Comparison of ENCODE assay signal across 8 cellular contexts in the genomic region with DNA sequence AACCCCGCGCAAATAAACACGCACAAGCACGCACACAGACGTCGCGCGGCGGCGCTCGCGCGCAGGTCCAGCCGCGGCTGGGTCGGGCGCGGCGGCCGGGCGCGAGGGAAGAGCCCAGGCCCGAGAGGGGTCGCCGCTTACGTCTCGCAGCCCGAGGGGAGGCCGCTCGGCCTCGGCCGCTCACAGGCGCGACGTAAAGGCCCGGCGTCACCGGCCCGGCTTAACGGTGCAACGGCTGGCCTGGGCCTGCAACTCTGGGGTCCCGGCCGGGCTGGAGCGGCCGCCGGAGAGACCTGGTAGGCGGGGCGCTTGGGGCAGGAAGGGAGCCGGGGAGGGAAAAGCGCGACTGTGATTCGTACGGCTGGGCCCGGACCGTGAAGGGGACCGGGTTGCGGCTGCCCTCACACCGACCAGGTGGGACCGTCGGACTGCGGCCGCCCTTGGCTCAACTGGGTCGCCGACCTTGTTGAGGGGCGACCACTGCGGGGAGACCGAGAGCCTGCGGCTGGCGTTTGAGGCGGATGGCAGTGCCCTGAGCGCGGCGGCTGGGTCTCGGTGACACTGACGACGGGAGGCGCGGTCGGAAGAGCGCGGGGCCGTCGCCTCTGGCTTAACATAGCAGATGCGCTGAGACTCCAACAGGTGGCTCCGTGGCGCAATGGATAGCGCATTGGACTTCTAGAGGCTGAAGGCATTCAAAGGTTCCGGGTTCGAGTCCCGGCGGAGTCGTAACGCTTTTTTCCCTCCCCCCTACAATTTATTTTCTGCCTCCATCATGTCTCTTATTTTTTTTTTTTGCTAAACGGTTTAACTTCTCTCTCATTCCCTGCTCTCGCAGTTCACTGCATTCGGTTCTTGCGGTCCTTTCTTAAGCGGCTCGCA. TPM values are rescaled to one million over a fixed set of nuclear protein-coding genes. Genes with fewer than 3 reads are reported as not detected.
DNase-seq lines count a peak whose midpoint lies in the region; ATAC-seq and TF ChIP-seq lines count a peak whose summit lies in the region.

No MANE protein-coding gene starts in this region.

- peak overlapping the region; percentile 84 for H3K4me2 ChIP-seq in OCI-LY7 (ENCODE audit: low read length)

- no peaks in the 10 kb centered on the region for H4K20me1 ChIP-seq in OCI-LY7 (ENCODE audit: insufficient read depth, low read length)

- H3K27me3 ChIP-seq in esophagus (ENCODE audit: control insufficient read depth in 1 of 2, insufficient read depth in 2 of 2, low read length in 2 of 2) (no peaks in the 10 kb centered on the region), mucosa of stomach (ENCODE audit: control insufficient read depth, insufficient read depth, low read length) (no peaks in the 10 kb centered on the region)

- CTCF ChIA-PET in OCI-LY7 (lab: Charles Lee; ENCODE audit: unreplicated experiment): no interaction called here

- peak; percentile 62 for ATAC-seq in GM21619 (IDR thresholded peaks at IDR 0.05; ENCODE audit: unreplicated experiment)

- peaks cover 29% of the 10 kb centered on the region for H3K4me1 ChIP-seq in OCI-LY7 (ENCODE audit: insufficient read depth, low read length, poor library complexity, severe bottlenecking)
- H3K4me1 ChIP-seq in esophagus (ENCODE audit: control insufficient read depth in 2 of 2, insufficient read depth in 2 of 2, low read length in 1 of 2): peaks cover 0 to 3% of the 10 kb centered on the region in 2 donors
- peaks cover 25% of the 10 kb centered on the region for H3K4me1 ChIP-seq in mucosa of stomach (ENCODE audit: control insufficient read depth, insufficient read depth, low read length)

- peaks cover 0 to 3% (median 2%) of the 10 kb centered on the region in 3 donors for H3K9me3 Mint-ChIP-seq in IgD-negative memory B cell

- H3K27me3 Mint-ChIP-seq in IgD-negative memory B cell: no peaks in the 10 kb centered on the region

- peak overlapping the region; percentile 96 for H2AFZ ChIP-seq in OCI-LY7 (ENCODE audit: low read length)

- H3K27ac ChIP-seq in OCI-LY7 (ENCODE audit: low read depth, low read length, poor library complexity, severe bottlenecking) (peak overlapping the region; percentile 84), esophagus (ENCODE audit: low read depth in 2 of 2, low read length in 1 of 2) (peak overlapping the region; percentile 99 to 100)

- H3K9me3 ChIP-seq in OCI-LY7 (ENCODE audit: low read length) (no peaks in the 10 kb centered on the region), esophagus (ENCODE audit: control insufficient read depth in 2 of 2, insufficient read depth in 1 of 2, low read depth in 1 of 2, low read length in 1 of 2) (no peaks in the 10 kb centered on the region), mucosa of stomach (ENCODE audit: control insufficient read depth, low read length) (no peaks in the 10 kb centered on the region)

- TF ChIP-seq CTCF in OCI-LY7 (conservative IDR thresholded peaks at IDR 0.05; ENCODE audit: low read length): peak; percentile 50

- peak overlapping the region; percentile 91 to 100 (median 94) for H3K4me3 Mint-ChIP-seq in IgD-negative memory B cell

- H3K4me3 ChIP-seq in OCI-LY7 (ENCODE audit: low read depth, low read length, poor library complexity, severe bottlenecking) (peak overlapping the region; percentile 75), esophagus (ENCODE audit: low read depth in 1 of 2, low read length in 2 of 2) (peak overlapping the region; percentile 71 to 94), mucosa of stomach (ENCODE audit: low read length) (peak overlapping the region; percentile 71)

- WGBS in esophagus, 2 donors: 0 to 1% methylated on average over 71 to 94 of the region's 99 CpGs

- intact Hi-C loops in OCI-LY7 (cut with micrococcal nuclease; ENCODE audit: unreplicated experiment): loop anchor here (1.0 to 5.0 kb wide), 7 partner anchors 32 to 768 kb away; a partner anchor contains a TSS

- no peaks in the 10 kb centered on the region for H3K36me3 Mint-ChIP-seq in IgD-negative memory B cell

- peak overlapping the region; percentile 84 for H3K9ac ChIP-seq in mucosa of stomach (ENCODE audit: low read length)

- POLR2A ChIA-PET in OCI-LY7 (lab: Charles Lee): interaction anchor here (1.7 to 1.8 kb wide), 2 partner anchors 32 to 218 kb away, joined by 4 to 7 read pairs; a partner anchor contains a TSS

- H3K4me1 Mint-ChIP-seq in IgD-negative memory B cell: peaks cover 16 to 31% (median 18%) of the 10 kb centered on the region in 3 donors

- no peaks in the 10 kb centered on the region for H3K79me2 ChIP-seq in OCI-LY7 (ENCODE audit: insufficient read depth, low read depth, low read length)

- H3K27ac Mint-ChIP-seq in IgD-negative memory B cell: peak overlapping the region; percentile 99 to 100 (median 100)

- DNase-seq in DMS153 (lab: John Stamatoyannopoulos, UW) (peak; percentile 81), OCI-LY7 (ENCODE audit: low spot score) (peak; percentile 93)
- DNase-seq in activated T-cell treated with anti-CD3 and anti-CD28 coated beads, Interleukin-2, amount 50 U/mL, for 1 hour: peak; percentile 92
- peak; percentile 93 for DNase-seq in stimulated activated CD8-positive, alpha-beta memory T cell treated with anti-CD3 and anti-CD28 coated beads, Interleukin-4, amount 100 ng/mL, for 48 hours

- H3K9me2 ChIP-seq in OCI-LY7 (ENCODE audit: insufficient read depth, low read length): no peaks in the 10 kb centered on the region

- BruUV-seq in OCI-LY7 (replicated peaks; lab: Mats Ljungman, UMichigan): no TSS peak

- H3K36me3 ChIP-seq in OCI-LY7 (ENCODE audit: insufficient read depth, low read length): no peaks in the 10 kb centered on the region
- no peaks in the 10 kb centered on the region for H3K36me3 ChIP-seq in esophagus (ENCODE audit: control insufficient read depth in 2 of 2, insufficient read depth in 2 of 2, low read length in 1 of 2)
- no peaks in the 10 kb centered on the region for H3K36me3 ChIP-seq in mucosa of stomach (ENCODE audit: control insufficient read depth, insufficient read depth, low read length)

RNA-seq across cellular contexts. Expression of a gene that starts 31.8 kb away (rescaled TPM):
- 76.5 TPM for polyA plus RNA-seq in IgD-negative memory B cell
- 39.7 and 47.4 TPM in 2 replicates for total RNA-seq in OCI-LY7 (2014; rRNA removed; shearing (Covaris generic))
- total RNA-seq in OCI-LY7 (2022): 55.4 and 67.6 TPM in 2 replicates
- polyA plus RNA-seq in esophagus: 10 to 100 TPM; 29.2 to 46.4 TPM

Comparison
In these comparisons a context has a peak if more than half of its experiments do, and no peak if none do; other contexts are left out.
1. Peak in every context shown above with its lines: DNase-seq, ATAC-seq, H3K4me3 ChIP-seq and H3K27ac ChIP-seq.